ENCODE assay signal across 33 cellular contexts in genomic region chr5:145585-146323, GRCh38. TPM values are rescaled to one million over a fixed set of nuclear protein-coding genes. Genes with fewer than 3 reads are reported as not detected.
"Had no signal": no experiment of that assay in that cellular context is flagged by ENCODE, and none has a peak within 500 bp of the region (broad histone marks: within the 10 kb centered on the region; RNA-seq: fewer than 3 reads in every experiment).

No MANE protein-coding gene starts in this region.

- DNase-seq: colonic mucosa; effector CD8-positive, alpha-beta T cell; endodermal cell; esophagus squamous epithelium; foreskin melanocyte; glutamatergic neuron; heart right ventricle; hippocampal formation; immature natural killer cell; islet precursor cell; kidney glomerular epithelial cell; left ventricle myocardium superior; lower lobe of right lung; natural killer cell; sigmoid colon; stimulated activated CD4-positive, alpha-beta T cell treated with anti-CD3 and anti-CD28 coated beads, Interleukin-2, amount 100 ng/mL, for 24 hours; stimulated activated CD4-positive, alpha-beta T cell treated with anti-CD3 and anti-CD28 coated beads, Interleukin-4, amount 100 ng/mL, for 24 hours; stimulated activated naive CD4-positive, alpha-beta T cell treated with Interleukin-2 at 50 U/mL for 16 hours; uterus had no signal

- H3K27ac ChIP-seq: colonic mucosa, esophagus squamous epithelium, heart right ventricle, lower lobe of right lung, neutrophil, parathyroid adenoma, prostate gland, right atrium auricular region, sigmoid colon, thoracic aorta, tibial nerve, upper lobe of left lung, uterus had no signal

- H3K36me3 ChIP-seq: colonic mucosa, esophagus squamous epithelium, heart right ventricle, lower lobe of right lung, neutrophil, prostate gland, right atrium auricular region, sigmoid colon, thoracic aorta, tibial nerve, upper lobe of left lung, uterus had no signal

- H3K4me3 Mint-ChIP-seq: dendritic cell treated with granulocyte-macrophage colony-stimulating factor and Interleukin-4, amounts not matched to agents 40 ng/mL and 50 ng/mL, for 4 days; endodermal cell; immature natural killer cell; natural killer cell; stimulated activated effector memory CD8-positive, alpha-beta T cell treated with anti-CD3 and anti-CD28 coated beads, Interleukin-12 subunit alpha, Interleukin-12 subunit beta, amount 100 ng/mL, for 72 hours had no signal

- H3K9ac ChIP-seq: parathyroid adenoma had no signal

- H3K9me3 ChIP-seq: colonic mucosa, prostate gland had no signal

- H2AFZ ChIP-seq: parathyroid adenoma had no signal

- H3K4me3 ChIP-seq: colonic mucosa, esophagus squamous epithelium, heart right ventricle, lower lobe of right lung, prostate gland, right atrium auricular region, sigmoid colon, thoracic aorta, tibial nerve, upper lobe of left lung, uterus had no signal

- H3K27me3 ChIP-seq: colonic mucosa, neutrophil, right atrium auricular region, sigmoid colon, tibial nerve, upper lobe of left lung, uterus had no signal

- ATAC-seq: heart right ventricle; left ventricle myocardium superior; lower lobe of right lung; stimulated activated effector memory CD8-positive, alpha-beta T cell treated with anti-CD3 and anti-CD28 coated beads, Interleukin-12 subunit alpha, Interleukin-12 subunit beta, amount 100 ng/mL, for 72 hours had no signal

- H3K4me1 Mint-ChIP-seq: endodermal cell, immature natural killer cell, natural killer cell had no signal

- H3K27ac Mint-ChIP-seq: dendritic cell treated with granulocyte-macrophage colony-stimulating factor and Interleukin-4, amounts not matched to agents 40 ng/mL and 50 ng/mL, for 4 days; endodermal cell; immature natural killer cell; natural killer cell; stimulated activated effector memory CD8-positive, alpha-beta T cell treated with anti-CD3 and anti-CD28 coated beads, Interleukin-12 subunit alpha, Interleukin-12 subunit beta, amount 100 ng/mL, for 72 hours had no signal

- H3K4me1 ChIP-seq: colonic mucosa, heart right ventricle, lower lobe of right lung, parathyroid adenoma, prostate gland, right atrium auricular region, sigmoid colon, tibial nerve, upper lobe of left lung, uterus had no signal

RNA-seq across cellular contexts. Expression of gene LRRC14B, which starts 45.5 kb away (rescaled TPM):
- total RNA-seq: chondrocyte, colonic mucosa, endodermal cell, epithelial cell of proximal tubule, esophagus squamous epithelium, lower lobe of right lung, mononuclear cell, natural killer cell, omental fat pad, thoracic aorta, tibial nerve, upper lobe of left lung, uterus had no signal
- polyA plus RNA-seq: immature natural killer cell, neural cell, sigmoid colon had no signal

RNA-seq across cellular contexts. Expression of gene PLEKHG4B, which starts 53.8 kb away (rescaled TPM):
- total RNA-seq: left ventricle myocardium superior had no signal
- polyA plus RNA-seq: immature natural killer cell had no signal
